26 cellular contexts compared by ENCODE assay signal in the genomic region with DNA sequence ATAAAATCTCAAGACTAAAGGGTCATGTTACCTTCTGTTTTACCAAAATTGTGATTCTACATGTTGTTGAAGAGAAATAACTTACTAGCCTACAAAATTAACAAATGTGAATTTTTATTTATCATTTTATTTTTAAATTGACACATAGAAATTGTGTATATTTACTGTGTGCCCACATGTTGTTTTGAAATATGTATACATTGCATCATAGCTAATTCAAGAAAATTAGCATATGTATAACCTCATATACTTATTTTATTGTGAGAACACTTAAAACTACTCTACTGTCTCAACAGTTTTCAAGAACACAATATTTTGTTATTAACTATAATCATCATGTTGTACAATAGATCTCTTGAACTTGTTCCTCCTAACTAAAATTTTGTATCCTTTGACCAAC.
"Had no signal": no experiment of that assay in that cellular context is flagged by ENCODE, and none has a peak within 500 bp of the region (broad histone marks: within the 10 kb centered on the region; RNA-seq: fewer than 3 reads in every experiment).

No MANE protein-coding gene starts in this region.

- ATAC-seq: effector memory CD8-positive, alpha-beta T cell; esophagus mucosa; foreskin keratinocyte; gastrocnemius medialis; gastroesophageal sphincter; heart left ventricle; heart right ventricle had no signal

- H3K4me1 ChIP-seq: colonic mucosa, esophagus squamous epithelium, gastrocnemius medialis had no signal

- H3K27me3 ChIP-seq: colonic mucosa, dorsolateral prefrontal cortex, esophagus muscularis mucosa, esophagus squamous epithelium, foreskin keratinocyte, gastrocnemius medialis, gastroesophageal sphincter, heart left ventricle, heart right ventricle had no signal

- H3K9me3 ChIP-seq: colonic mucosa, esophagus muscularis mucosa, esophagus squamous epithelium, gastrocnemius medialis, gastroesophageal sphincter, heart left ventricle, heart right ventricle had no signal

- DNase-seq: colonic mucosa; cortex of kidney; dermis blood vessel endothelial cell; dorsolateral prefrontal cortex; effector CD4-positive, alpha-beta T cell; effector CD8-positive, alpha-beta T cell; effector memory CD4-positive, alpha-beta T cell; effector memory CD8-positive, alpha-beta T cell; endodermal cell; erythroblast; esophagus squamous epithelium; foreskin fibroblast; foreskin keratinocyte; foreskin melanocyte; gastrocnemius medialis; glutamatergic neuron; head of caudate nucleus; heart left ventricle; heart right ventricle had no signal

- H3K27ac ChIP-seq: colonic mucosa, coronary artery, dorsolateral prefrontal cortex, epithelial cell of prostate, esophagus muscularis mucosa, esophagus squamous epithelium, foreskin keratinocyte, gastrocnemius medialis, gastroesophageal sphincter, heart left ventricle, heart right ventricle had no signal

- H3K4me3 ChIP-seq: colonic mucosa, coronary artery, dorsolateral prefrontal cortex, esophagus muscularis mucosa, esophagus squamous epithelium, gastrocnemius medialis, gastroesophageal sphincter, heart left ventricle, heart right ventricle had no signal

- FAIRE-seq: endometrium, endothelial cell of umbilical vein had no signal

- H3K36me3 ChIP-seq: colonic mucosa, esophagus muscularis mucosa, esophagus squamous epithelium, gastrocnemius medialis, gastroesophageal sphincter, heart left ventricle, heart right ventricle had no signal
